Comparison of ENCODE assay signal across 20 cellular contexts in genomic region chr3:46876313-46877300, GRCh38. TPM values are rescaled to one million over a fixed set of nuclear protein-coding genes. Genes with fewer than 3 reads are reported as not detected.
"Had no signal": no experiment of that assay in that cellular context is flagged by ENCODE, and none has a peak within 500 bp of the region (broad histone marks: within the 10 kb centered on the region; RNA-seq: fewer than 3 reads in every experiment).

No MANE protein-coding gene starts in this region.

- ATAC-seq: activated CD8-positive, alpha-beta T cell treated with anti-CD3 and anti-CD28 coated beads, Interleukin-2, amount 10 ng/mL, durations not matched to agents 7 days and 5 days; body of pancreas; naive thymus-derived CD4-positive, alpha-beta T cell; sciatic nerve; stimulated activated naive CD8-positive, alpha-beta T cell treated with anti-CD3 and anti-CD28 coated beads, Interleukin-15, amount 100 ng/mL, for 72 hours; upper lobe of right lung had no signal

- H3K4me3 ChIP-seq: adrenal gland, body of pancreas, colonic mucosa, esophagus muscularis mucosa, lung, upper lobe of right lung had no signal

- H3K27ac ChIP-seq: body of pancreas, colonic mucosa, esophagus muscularis mucosa, upper lobe of right lung had no signal

- H3K27me3 ChIP-seq: adrenal gland had no signal

- H3K4me1 ChIP-seq: colonic mucosa had no signal

- DNase-seq: activated CD4-positive, alpha-beta T cell treated with anti-CD3 and anti-CD28 coated beads, Interleukin-2, amount 10 ng/mL, durations not matched to agents 24 days and 14 days; activated CD4-positive, CD25-positive, alpha-beta regulatory T cell; activated CD8-positive, alpha-beta memory T cell treated with anti-CD3 and anti-CD28 coated beads, Interleukin-2, amount 50 U/mL, for 4 hours; activated CD8-positive, alpha-beta T cell treated with anti-CD3 and anti-CD28 coated beads, Interleukin-2, amount 10 ng/mL, durations not matched to agents 7 days and 5 days; activated effector memory CD4-positive, alpha-beta T cell treated with anti-CD3 and anti-CD28 coated beads, Interleukin-2, amount 50 U/mL, for 16 hours; activated T-cell treated with anti-CD3 and anti-CD28 coated beads, Interleukin-2, amount 50 U/mL, for 48 hours; adrenal gland; body of pancreas; central memory CD4-positive, alpha-beta T cell; colonic mucosa; hypothalamus; midbrain; naive thymus-derived CD4-positive, alpha-beta T cell; stimulated activated CD4-positive, alpha-beta T cell treated with anti-CD3 and anti-CD28 coated beads, Interleukin-1b, Interleukin-23, amount 100 ng/mL, for 48 hours; stimulated activated naive CD8-positive, alpha-beta T cell treated with anti-CD3 and anti-CD28 coated beads, Interleukin-15, amount 100 ng/mL, for 72 hours; upper lobe of right lung had no signal

- H3K36me3 ChIP-seq: adrenal gland, colonic mucosa, esophagus muscularis mucosa, upper lobe of right lung had no signal

- H3K9me3 ChIP-seq: adrenal gland, body of pancreas, colonic mucosa, esophagus muscularis mucosa, upper lobe of right lung had no signal

RNA-seq across cellular contexts. Expression of gene PTH1R, which starts 0.9 kb away (rescaled TPM):
- total RNA-seq: activated CD4-positive, alpha-beta T cell treated with anti-CD3 and anti-CD28 coated beads, Interleukin-2, amount 10 ng/mL, durations not matched to agents 24 days and 14 days; activated CD8-positive, alpha-beta T cell treated with anti-CD3 and anti-CD28 coated beads, Interleukin-2, amount 10 ng/mL, durations not matched to agents 7 days and 5 days; naive thymus-derived CD4-positive, alpha-beta T cell had no signal

RNA-seq across cellular contexts. Expression of gene MYL3, which starts 13.4 kb away (rescaled TPM):
- total RNA-seq: activated CD4-positive, alpha-beta T cell treated with anti-CD3 and anti-CD28 coated beads, Interleukin-2, amount 10 ng/mL, durations not matched to agents 24 days and 14 days; activated CD8-positive, alpha-beta T cell treated with anti-CD3 and anti-CD28 coated beads, Interleukin-2, amount 10 ng/mL, durations not matched to agents 7 days and 5 days; naive thymus-derived CD4-positive, alpha-beta T cell; progenitor cell of endocrine pancreas had no signal
